In the genomic region with DNA sequence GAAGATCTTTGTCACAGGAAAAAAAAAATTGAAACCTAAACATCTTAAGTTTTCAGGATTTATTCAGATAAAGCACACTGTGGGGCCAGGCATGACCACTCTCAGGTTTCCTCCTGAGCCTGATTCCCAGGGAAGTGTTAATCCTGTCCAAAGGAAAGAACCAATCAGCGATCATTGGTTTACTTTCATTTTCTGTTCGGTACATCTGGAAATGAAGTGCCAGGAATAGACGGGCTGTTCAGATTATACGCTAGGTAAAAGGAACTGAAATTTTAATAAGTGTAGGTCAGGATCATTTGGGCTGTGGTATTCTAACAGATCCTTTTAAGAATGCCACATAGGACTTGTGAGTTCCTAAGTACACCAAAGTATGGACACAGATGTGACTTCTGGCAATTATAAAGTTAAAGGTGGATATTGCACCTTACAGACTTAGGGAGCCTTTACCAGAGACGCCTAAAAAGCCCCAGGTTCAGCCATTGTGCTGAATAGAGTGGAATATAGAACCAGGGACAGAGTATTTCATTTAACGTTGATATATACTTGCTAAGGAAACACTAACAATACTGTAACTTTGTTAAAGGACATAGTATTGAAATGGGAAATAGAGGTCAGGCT, we compare ENCODE assay signal across 8 cellular contexts. TPM values are rescaled to one million over a fixed set of nuclear protein-coding genes. Genes with fewer than 3 reads are reported as not detected.
DNase-seq lines count a peak whose midpoint lies in the region; ATAC-seq and TF ChIP-seq lines count a peak whose summit lies in the region.

No MANE protein-coding gene starts in this region.

- no peaks in the 10 kb centered on the region for H3K27me3 Mint-ChIP-seq in H9 (ENCODE audit: low read depth)

- no peaks in the 10 kb centered on the region for H3K79me2 ChIP-seq in ACC112 (ENCODE audit: control insufficient read depth, insufficient read depth, low read length, unreplicated experiment)
- no peaks in the 10 kb centered on the region for H3K79me2 ChIP-seq in H9 (ENCODE audit: insufficient read depth, low read length)

- no peak overlapping the region for H2AK5ac ChIP-seq in H9 (ENCODE audit: insufficient read length, low read length)

- no peak overlapping the region for H4K5ac ChIP-seq in H9 (ENCODE audit: insufficient read length, low read depth, low read length)

- H3K4me2 ChIP-seq in H9 (ENCODE audit: insufficient read depth, insufficient read length, low read length) = no peak overlapping the region

- no peak overlapping the region for H3T11ph ChIP-seq in H9 (ENCODE audit: low read length)

- no peak overlapping the region for H2BK5ac ChIP-seq in H9 (ENCODE audit: insufficient read length, low read length)

- H3K9me3 ChIP-seq in liver (ENCODE audit: control insufficient read depth in 4 of 4, low read length in 3 of 4) (no peaks in the 10 kb centered on the region), H9 (ENCODE audit: control insufficient read depth, low read depth, low read length) (no peaks in the 10 kb centered on the region)

- no peak overlapping the region for H3K23ac ChIP-seq in H9 (ENCODE audit: insufficient read length, low read depth, low read length)

- peak overlapping the region; percentile 79 for H3K4me3 ChIP-seq in ACC112 (ENCODE audit: low read depth, low read length)
- peak overlapping the region; percentile 60 to 90 (median 81) for H3K4me3 ChIP-seq in liver (ENCODE audit: low read depth in 1 of 3, low read length in 3 of 3)
- H3K4me3 ChIP-seq in urinary bladder (ENCODE audit: low read depth, low read length) = peak overlapping the region; percentile 55

- in situ Hi-C loops in T47D (cut with HindIII; ENCODE audit: low pct_unique_long_range_greater_than_20kb, low sequenced_read_pairs) = no loop called here

- H3K4me3 Mint-ChIP-seq in H9 = no peak overlapping the region

- H3K4me1 Mint-ChIP-seq in H9 = no peaks in the 10 kb centered on the region

- H3K4me1 ChIP-seq in ACC112 (ENCODE audit: control insufficient read depth, insufficient read depth, low read length, unreplicated experiment) (peaks cover 26% of the 10 kb centered on the region), liver (ENCODE audit: control insufficient read depth in 4 of 4, insufficient read depth in 4 of 4, low read length in 3 of 4) (peaks cover 2 to 11% (median 7%) of the 10 kb centered on the region in 4 donors), urinary bladder (ENCODE audit: insufficient read depth) (no peaks in the 10 kb centered on the region), H9 (ENCODE audit: insufficient read depth, low read length) (no peaks in the 10 kb centered on the region)

- H2BK120ac ChIP-seq in H9 (ENCODE audit: low read depth, low read length, poor library complexity, severe bottlenecking) = no peak overlapping the region

- H3K9ac ChIP-seq in liver (ENCODE audit: low read depth in 1 of 2, low read length in 2 of 2) (peak overlapping the region; percentile 66 to 100), H9 (ENCODE audit: extremely low read depth, insufficient read length, low read length) (no peak overlapping the region)

- peak; percentile 44 for ATAC-seq in GM18498 (IDR thresholded peaks at IDR 0.05; ENCODE audit: unreplicated experiment)
- ATAC-seq in HG02623 (IDR thresholded peaks at IDR 0.05; ENCODE audit: unreplicated experiment) = no peak

- H2BK15ac ChIP-seq in H9 (ENCODE audit: low read depth, low read length) = no peak overlapping the region

- TF ChIP-seq RAD21 in liver (IDR thresholded peaks at IDR 0.05) = peak; percentile 27 to 38

- no peak overlapping the region for H3K14ac ChIP-seq in H9 (ENCODE audit: insufficient read depth, low read length)

- no peak overlapping the region for H4K91ac ChIP-seq in H9 (ENCODE audit: insufficient read length, low read depth, low read length)

- H3K36me3 ChIP-seq in ACC112 (ENCODE audit: insufficient read depth, low read length) = no peaks in the 10 kb centered on the region
- H3K36me3 ChIP-seq in liver (ENCODE audit: control insufficient read depth in 4 of 4, insufficient read depth in 3 of 4, low read depth in 1 of 4, low read length in 3 of 4) = no peaks in the 10 kb centered on the region
- no peaks in the 10 kb centered on the region for H3K36me3 ChIP-seq in urinary bladder (ENCODE audit: insufficient read depth)

- H3K36me3 Mint-ChIP-seq in H9 (ENCODE audit: insufficient read depth in 1 of 3, low read depth in 3 of 3) = peaks cover 20 to 70% (median 59%) of the 10 kb centered on the region in 3 experiments; a peak in 6 of 7 replicates

- H2BK12ac ChIP-seq in H9 (ENCODE audit: insufficient read length, low read depth, low read length) = no peak overlapping the region

- 5% methylated on average over 6 of the region's 6 CpGs for WGBS in liver
- WGBS in urinary bladder = 21% methylated on average over 6 of the region's 6 CpGs
- no CpG with 5 or more reads among the region's 6 CpGs for WGBS in H9 (ENCODE audit: extremely low coverage, insufficient read length, low lambda C conversion rate)

- H2AFZ ChIP-seq in ACC112 (ENCODE audit: low read length, unreplicated experiment) (peak overlapping the region; percentile 47), H9 (ENCODE audit: low read length) (no peak overlapping the region)

- TF ChIP-seq CTCF in liver (IDR thresholded peaks at IDR 0.05; ENCODE audit: low read depth, low read length, missing input control) (no peak), H9 (conservative IDR thresholded peaks at IDR 0.05) (no peak)

- H4K20me1 ChIP-seq in H9 (ENCODE audit: control insufficient read depth, insufficient read depth, insufficient read length) = no peaks in the 10 kb centered on the region

- no peak overlapping the region for H3K56ac ChIP-seq in H9 (ENCODE audit: insufficient read length, low read depth, low read length)

- no peak overlapping the region for H3K27ac Mint-ChIP-seq in H9

- no peaks in the 10 kb centered on the region for H3K23me2 ChIP-seq in H9 (ENCODE audit: insufficient read length, low read depth, low read length, poor library complexity, severe bottlenecking)

- H3K27me3 ChIP-seq in ACC112 (ENCODE audit: insufficient read depth, low read length) (no peaks in the 10 kb centered on the region), liver (ENCODE audit: control insufficient read depth in 4 of 4, insufficient read depth in 4 of 4, low read length in 3 of 4) (no peaks in the 10 kb centered on the region), H9 (ENCODE audit: insufficient read depth, low read length) (no peaks in the 10 kb centered on the region)

- H3K4ac ChIP-seq in H9 (ENCODE audit: low read depth, low read length) = no peak overlapping the region

- peak; percentile 17 for DNase-seq in NCI-H510A (lab: John Stamatoyannopoulos, UW)
- peak; percentile 70 to 86 for DNase-seq in T47D (ENCODE audit: low read depth in 1 of 2, low spot score in 1 of 2)
- DNase-seq in H9 = no peak

- no peak overlapping the region for H4K8ac ChIP-seq in H9 (replicated peaks; ENCODE audit: insufficient read length, low read depth, low read length)

- no peaks in the 10 kb centered on the region for H3K79me1 ChIP-seq in H9 (ENCODE audit: insufficient read depth, low read depth, low read length, poor library complexity, severe bottlenecking)

- H3K27ac ChIP-seq in ACC112 (ENCODE audit: low read depth, low read length) (peak overlapping the region; percentile 66), liver (ENCODE audit: low read depth in 1 of 2, low read length in 2 of 2) (peak overlapping the region; percentile 85 to 99), urinary bladder (ENCODE audit: low read depth) (peak overlapping the region; percentile 74), H9 (ENCODE audit: insufficient read length, low read depth, low read length) (no peak overlapping the region)

- no peaks in the 10 kb centered on the region for H3K9me3 Mint-ChIP-seq in H9

- no peak overlapping the region for H3K18ac ChIP-seq in H9 (ENCODE audit: insufficient read length, low read depth, low read length)

- H2BK20ac ChIP-seq in H9 (ENCODE audit: low read depth, low read length, poor library complexity, severe bottlenecking) = no peak overlapping the region

TF ChIP-seq in liver, 16 proteins besides CTCF, POLR2A, EP300 and RAD21 (continues in another document):
- TF ChIP-seq, protein P1, sequence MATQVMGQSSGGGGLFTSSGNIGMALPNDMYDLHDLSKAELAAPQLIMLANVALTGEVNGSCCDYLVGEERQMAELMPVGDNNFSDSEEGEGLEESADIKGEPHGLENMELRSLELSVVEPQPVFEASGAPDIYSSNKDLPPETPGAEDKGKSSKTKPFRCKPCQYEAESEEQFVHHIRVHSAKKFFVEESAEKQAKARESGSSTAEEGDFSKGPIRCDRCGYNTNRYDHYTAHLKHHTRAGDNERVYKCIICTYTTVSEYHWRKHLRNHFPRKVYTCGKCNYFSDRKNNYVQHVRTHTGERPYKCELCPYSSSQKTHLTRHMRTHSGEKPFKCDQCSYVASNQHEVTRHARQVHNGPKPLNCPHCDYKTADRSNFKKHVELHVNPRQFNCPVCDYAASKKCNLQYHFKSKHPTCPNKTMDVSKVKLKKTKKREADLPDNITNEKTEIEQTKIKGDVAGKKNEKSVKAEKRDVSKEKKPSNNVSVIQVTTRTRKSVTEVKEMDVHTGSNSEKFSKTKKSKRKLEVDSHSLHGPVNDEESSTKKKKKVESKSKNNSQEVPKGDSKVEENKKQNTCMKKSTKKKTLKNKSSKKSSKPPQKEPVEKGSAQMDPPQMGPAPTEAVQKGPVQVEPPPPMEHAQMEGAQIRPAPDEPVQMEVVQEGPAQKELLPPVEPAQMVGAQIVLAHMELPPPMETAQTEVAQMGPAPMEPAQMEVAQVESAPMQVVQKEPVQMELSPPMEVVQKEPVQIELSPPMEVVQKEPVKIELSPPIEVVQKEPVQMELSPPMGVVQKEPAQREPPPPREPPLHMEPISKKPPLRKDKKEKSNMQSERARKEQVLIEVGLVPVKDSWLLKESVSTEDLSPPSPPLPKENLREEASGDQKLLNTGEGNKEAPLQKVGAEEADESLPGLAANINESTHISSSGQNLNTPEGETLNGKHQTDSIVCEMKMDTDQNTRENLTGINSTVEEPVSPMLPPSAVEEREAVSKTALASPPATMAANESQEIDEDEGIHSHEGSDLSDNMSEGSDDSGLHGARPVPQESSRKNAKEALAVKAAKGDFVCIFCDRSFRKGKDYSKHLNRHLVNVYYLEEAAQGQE (IDR thresholded peaks at IDR 0.05) = peak; percentile 53
- TF ChIP-seq JUND (IDR thresholded peaks at IDR 0.05) = no peak
- peak; percentile 57 for TF ChIP-seq SP1 (IDR thresholded peaks at IDR 0.05)
- TF ChIP-seq YY1 (IDR thresholded peaks at IDR 0.05) = peak; percentile 56
- TF ChIP-seq, protein P2, sequence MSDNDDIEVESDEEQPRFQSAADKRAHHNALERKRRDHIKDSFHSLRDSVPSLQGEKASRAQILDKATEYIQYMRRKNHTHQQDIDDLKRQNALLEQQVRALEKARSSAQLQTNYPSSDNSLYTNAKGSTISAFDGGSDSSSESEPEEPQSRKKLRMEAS (IDR thresholded peaks at IDR 0.05) = no peak
- no peak for TF ChIP-seq NR2F2 (IDR thresholded peaks at IDR 0.05)
- no peak for TF ChIP-seq FOXA1 (IDR thresholded peaks at IDR 0.05)

RNA-seq across cellular contexts. Expression of a gene that starts 9.3 kb away (rescaled TPM):
- total RNA-seq in liver (10 to 100 TPM; 39.2 to 81.2 TPM), urinary bladder (149 TPM), H9 (2021) (202 and 208 TPM in 2 replicates)
- polyA plus RNA-seq in liver (10 to 100 TPM; 26.4 to 34.0 TPM), urinary bladder (89.2 TPM)

RNA-seq across cellular contexts. Expression of a gene that starts 32.7 kb away (rescaled TPM):
- 10 to 100 TPM; 14.9 to 23.0 TPM for total RNA-seq in liver
- 10 to 100 TPM; 21.8 to 41.4 TPM for polyA plus RNA-seq in liver
- total RNA-seq in urinary bladder = 57.4 TPM
- polyA plus RNA-seq in urinary bladder = 32.9 TPM
- 30.6 and 32.8 TPM in 2 replicates for total RNA-seq in H9 (2021)
